ENCODE assay signal across 8 cellular contexts in genomic region chr3:138371070-138371950, GRCh38. TPM values are rescaled to one million over a fixed set of nuclear protein-coding genes. Genes with fewer than 3 reads are reported as not detected.
A peak's percentile ranks its signal among the peaks of the same experiment; 100 is the strongest.
DNase-seq lines count a peak whose midpoint lies in the region; ATAC-seq and TF ChIP-seq lines count a peak whose summit lies in the region.

No MANE protein-coding gene starts in this region.

- no peaks in the 10 kb centered on the region for H3K9me2 ChIP-seq in DOHH2 (replicated peaks; ENCODE audit: control insufficient read depth, low read length)

- H3K27ac ChIP-seq in DOHH2 (ENCODE audit: low read depth, low read length): no peak overlapping the region
- no peak overlapping the region for H3K27ac ChIP-seq in esophagus muscularis mucosa (replicated peaks in 1 of 4)

- peaks cover 2% of the 10 kb centered on the region; the same call in 1 of the 2 replicates for H4K20me1 ChIP-seq in DOHH2 (ENCODE audit: control insufficient read depth, insufficient read depth, low read depth, low read length)

- H3K27me3 ChIP-seq in DOHH2 (ENCODE audit: control insufficient read depth, low read length): peaks cover 76% of the 10 kb centered on the region
- H3K27me3 ChIP-seq in H7 (ENCODE audit: control insufficient read depth, insufficient read depth, low read length): no peaks in the 10 kb centered on the region
- H3K27me3 ChIP-seq in esophagus muscularis mucosa: no peaks in the 10 kb centered on the region

- ATAC-seq in GM19351 (IDR thresholded peaks at IDR 0.05; ENCODE audit: unreplicated experiment) (peak; percentile 100), HG03064 (IDR thresholded peaks at IDR 0.05; ENCODE audit: low read depth, unreplicated experiment) (peak; percentile 99), activated B cell treated with CpG ODN at 0.5 μM for 24 hours (ENCODE audit: low read depth) (peak; percentile 94)

- POLR2A ChIA-PET in activated B cell treated with CpG ODN at 0.5 μM for 24 hours (lab: Charles Lee): interaction anchor here (1.2 kb wide), 1 partner anchor 185 kb away, joined by 3 read pairs; the partner anchor contains the start of gene ARMC8

- DNase-seq in activated B cell treated with CpG ODN at 0.5 μM for 24 hours: no peak
- no peak for DNase-seq in H7
- DNase-seq in esophagus muscularis mucosa (ENCODE audit: extremely low spot score): no peak
- DNase-seq in T-helper 9 cell: no peak
- DNase-seq in C1 segment of cervical spinal cord (lab: John Stamatoyannopoulos, UW): no peak

- no peaks in the 10 kb centered on the region for H3K36me3 Mint-ChIP-seq in activated B cell treated with CpG ODN at 0.5 μM for 24 hours (ENCODE audit: low read depth)

- TF ChIP-seq EP300 in esophagus muscularis mucosa (IDR thresholded peaks at IDR 0.05): no peak

- TF ChIP-seq POLR2A in esophagus muscularis mucosa (IDR thresholded peaks at IDR 0.05; ENCODE audit: low read depth): no peak

- CTCF ChIA-PET in activated B cell treated with CpG ODN at 0.5 μM for 24 hours (lab: Charles Lee): no interaction called here

- peaks cover 11% of the 10 kb centered on the region for H3K9me3 Mint-ChIP-seq in activated B cell treated with CpG ODN at 0.5 μM for 24 hours

- H3K36me3 ChIP-seq in DOHH2 (ENCODE audit: control insufficient read depth, low read length): no peaks in the 10 kb centered on the region
- H3K36me3 ChIP-seq in H7 (replicated peaks; ENCODE audit: control insufficient read depth, insufficient read depth, low read length): no peaks in the 10 kb centered on the region
- peaks cover 0 to 21% (median 3%) of the 10 kb centered on the region in 4 donors for H3K36me3 ChIP-seq in esophagus muscularis mucosa

- H3K4me2 ChIP-seq in DOHH2 (ENCODE audit: low read length): peak overlapping the region; percentile 48

- no peak overlapping the region for H3K27ac Mint-ChIP-seq in activated B cell treated with CpG ODN at 0.5 μM for 24 hours

- peaks cover 57% of the 10 kb centered on the region for H3K27me3 Mint-ChIP-seq in activated B cell treated with CpG ODN at 0.5 μM for 24 hours

- peak overlapping the region; percentile 10; the same call in 1 of the 2 replicates for H3K4me3 ChIP-seq in DOHH2 (ENCODE audit: low read length)
- H3K4me3 ChIP-seq in H7 (ENCODE audit: insufficient read depth, low read depth, low read length): no peak overlapping the region
- no peak overlapping the region for H3K4me3 ChIP-seq in esophagus muscularis mucosa

- no peaks in the 10 kb centered on the region for H3K79me2 ChIP-seq in DOHH2 (ENCODE audit: control insufficient read depth, low read length)

- H3K4me1 ChIP-seq in DOHH2 (ENCODE audit: control insufficient read depth, low read length): peaks cover 22% of the 10 kb centered on the region
- peaks cover 34 to 62% (median 44%) of the 10 kb centered on the region in 4 donors for H3K4me1 ChIP-seq in esophagus muscularis mucosa

- TF ChIP-seq CTCF in DOHH2 (IDR thresholded peaks at IDR 0.05; ENCODE audit: low read depth, low read length, poor library complexity, severe bottlenecking): no peak
- TF ChIP-seq CTCF in activated B cell treated with CpG ODN at 0.5 μM for 24 hours (IDR thresholded peaks at IDR 0.05): no peak
- TF ChIP-seq CTCF in esophagus muscularis mucosa (IDR thresholded peaks at IDR 0.05): no peak

- 89% methylated on average over 9 of the region's 9 CpGs for WGBS in esophagus muscularis mucosa

- H3K4me1 Mint-ChIP-seq in activated B cell treated with CpG ODN at 0.5 μM for 24 hours: peaks cover 14% of the 10 kb centered on the region

- H3K9me3 ChIP-seq in DOHH2 (ENCODE audit: control insufficient read depth, insufficient read depth, low read length) (peaks cover 6% of the 10 kb centered on the region), esophagus muscularis mucosa (no peaks in the 10 kb centered on the region)

- H3F3A ChIP-seq in DOHH2 (ENCODE audit: control insufficient read depth, insufficient read depth): peaks cover 4% of the 10 kb centered on the region; the same call in 1 of the 2 replicates

- no peak overlapping the region for H3K4me3 Mint-ChIP-seq in activated B cell treated with CpG ODN at 0.5 μM for 24 hours

- intact Hi-C loops in activated B cell treated with CpG ODN at 0.5 μM for 24 hours (cut with micrococcal nuclease) (loop anchor here (1.0 kb wide), 1 partner anchor 184 kb away; the partner anchor contains the start of gene ARMC8), esophagus muscularis mucosa (cut with DNase I) (no loop called here)

RNA-seq across cellular contexts. Expression of gene MRAS, which starts 22.9 kb away (rescaled TPM):
- total RNA-seq in activated B cell treated with CpG ODN at 0.5 μM for 24 hours (0.07 TPM in 1 of 2 replicates, not detected in the other), esophagus muscularis mucosa (10 to 100 TPM; 35.6 to 59.2 (median 45.8) TPM)
- total RNA-seq in H7 (2014; rRNA removed; shearing (Covaris generic)): 24.4 and 32.0 TPM in 2 replicates

RNA-seq across cellular contexts. Expression of gene NME9, which starts 41.7 kb away (rescaled TPM):
- total RNA-seq in activated B cell treated with CpG ODN at 0.5 μM for 24 hours (not detected in 2 replicates), esophagus muscularis mucosa (under 1 TPM in 1 of 4 donors, not detected in 3; 0.40 TPM)
- total RNA-seq in H7 (2014; rRNA removed; shearing (Covaris generic)): 0.35 TPM in 1 of 2 replicates, not detected in the other

Comparison
In these comparisons a context has a peak if more than half of its experiments do, and no peak if none do; other contexts are left out.
1. RNA of gene MRAS, which starts 22.9 kb away (total RNA-seq): 35.6 to 59.2 TPM in esophagus muscularis mucosa and 24.4 to 32.0 TPM in H7; 0.07 TPM in activated B cell treated with CpG ODN at 0.5 μM for 24 hours; every median in the first group is over 10 times any median in the second.
2. Peak in every context shown above with its lines, with median percentiles within 50 percentile points of each other: ATAC-seq.